Comparison of ENCODE assay signal across 8 cellular contexts in genomic region chr17:62064791-62065563, GRCh38. TPM values are rescaled to one million over a fixed set of nuclear protein-coding genes. Genes with fewer than 3 reads are reported as not detected.
DNase-seq lines count a peak whose midpoint lies in the region; ATAC-seq and TF ChIP-seq lines count a peak whose summit lies in the region.

MED13 (minus strand) TSS chr17:62065278; CDS start chr17:62065205, 73 bp downstream.

- no peak for TF ChIP-seq CTCF in BJ (IDR thresholded peaks at IDR 0.05; ENCODE audit: insufficient read depth, low read depth, low read length)
- no peak for TF ChIP-seq CTCF in kidney epithelial cell (IDR thresholded peaks at IDR 0.05; ENCODE audit: insufficient read depth, low read length, poor library complexity, severe bottlenecking)

- DNase-seq in BJ (ENCODE audit: low read depth): no peak
- DNase-seq in MG63: peak; percentile 69
- peak; percentile 18 to 32 for DNase-seq in activated CD4-positive, alpha-beta T cell treated with anti-CD3 and anti-CD28 coated beads for 24 hours (ENCODE audit: low read depth in 2 of 2)
- peak; percentile 14 for DNase-seq in cerebellar cortex (ENCODE audit: low spot score)
- DNase-seq in kidney epithelial cell (ENCODE audit: low read depth): no peak
- peak; percentile 28 to 31 for DNase-seq in stimulated activated CD4-positive, alpha-beta T cell treated with anti-CD3 and anti-CD28 coated beads, Interleukin-15, amount 100 ng/mL, for 1 hour (ENCODE audit: low read depth in 1 of 2, low spot score in 1 of 2)

- H3K36me3 ChIP-seq in BJ (ENCODE audit: control insufficient read depth, insufficient read depth, low read length) (peaks cover 1% of the 10 kb centered on the region; the same call in 1 of the 2 replicates), MG63 (peaks cover 26% of the 10 kb centered on the region), kidney epithelial cell (ENCODE audit: control insufficient read depth, insufficient read depth, low read length) (no peaks in the 10 kb centered on the region)

- H3K4me3 ChIP-seq in BJ (ENCODE audit: low read depth, low read length) (peak within 1 kb of the TSS; percentile 72), MG63 (peak within 1 kb of the TSS; percentile 77), kidney epithelial cell (ENCODE audit: low read depth, low read length) (peak within 1 kb of the TSS; percentile 95)

- no peaks in the 10 kb centered on the region for H3K9me3 ChIP-seq in MG63

- H3K27me3 ChIP-seq in BJ (ENCODE audit: control insufficient read depth, insufficient read depth, low read length) (no peaks in the 10 kb centered on the region), MG63 (no peaks in the 10 kb centered on the region), kidney epithelial cell (ENCODE audit: control insufficient read depth, insufficient read depth, low read length) (no peaks in the 10 kb centered on the region)

- ATAC-seq in GM19397 (IDR thresholded peaks at IDR 0.05; ENCODE audit: unreplicated experiment): peak; percentile 33
- ATAC-seq in HG03097 (IDR thresholded peaks at IDR 0.05; ENCODE audit: low FRiP score, unreplicated experiment): no peak

- POLR2A ChIA-PET in BJ (lab: Charles Lee): no interaction called here

- CTCF ChIA-PET in BJ (lab: Yijun Ruan, JAX): interaction anchor here (1.4 to 3.2 kb wide), 3 partner anchors 10 to 16 kb away, joined by 3 to 14 read pairs (median 8); no protein-coding TSS in a partner anchor

RNA-seq across cellular contexts. Expression of gene MED13, which starts in this region (rescaled TPM):
- polyA plus RNA-seq in BJ (2011; rRNA removed): 18.4 and 26.1 TPM in 2 replicates
- polyA minus RNA-seq in BJ (2011; rRNA and poly(A)+ RNA removed): 93.6 and 107 TPM in 2 replicates
- total RNA-seq in MG63 (2014; rRNA removed; shearing (Covaris generic); ENCODE audit: low replicate concordance): 13.8 and 21.3 TPM in 2 replicates
- total RNA-seq in kidney epithelial cell: 33.8 and 34.4 TPM in 2 replicates

Comparison
In these comparisons a context has a peak if more than half of its experiments do, and no peak if none do; other contexts are left out.
1. DNase-seq: peak in MG63 (single experiment), activated CD4-positive, alpha-beta T cell treated with anti-CD3 and anti-CD28 coated beads for 24 hours (2 of 2), cerebellar cortex (single experiment) and stimulated activated CD4-positive, alpha-beta T cell treated with anti-CD3 and anti-CD28 coated beads, Interleukin-15, amount 100 ng/mL, for 1 hour (2 of 2); none in BJ (single experiment) and kidney epithelial cell (single experiment).
2. Peak in every context shown above with its lines, with median percentiles within 50 percentile points of each other: H3K4me3 ChIP-seq.